ENCODE assay signal across 15 cellular contexts in the genomic region with DNA sequence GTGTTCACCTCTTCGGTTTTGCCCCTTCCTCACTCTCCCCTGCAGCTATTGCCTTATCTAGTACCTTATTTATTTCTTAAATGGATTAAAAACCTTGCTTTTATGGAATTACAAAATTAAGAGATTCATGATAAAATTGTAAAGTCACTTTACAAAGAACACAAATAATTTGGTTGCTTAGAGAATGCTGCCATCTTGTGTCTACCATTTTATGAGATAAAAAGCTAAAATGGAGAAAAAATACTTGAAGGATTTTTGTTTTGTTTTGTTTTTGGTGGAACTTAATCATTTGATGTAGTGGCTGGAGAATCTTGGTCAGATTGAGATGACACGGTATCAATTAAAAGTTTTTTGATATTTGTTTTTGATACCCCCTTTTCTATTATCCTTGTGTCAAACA.
DNase-seq lines count a peak whose midpoint lies in the region; ATAC-seq, FAIRE-seq and TF ChIP-seq lines count a peak whose summit lies in the region.
"Had no signal": no experiment of that assay in that cellular context is flagged by ENCODE, and none has a peak within 500 bp of the region (broad histone marks: within the 10 kb centered on the region; RNA-seq: fewer than 3 reads in every experiment).

No MANE protein-coding gene starts in this region.

- in situ Hi-C loops in HepG2 (cut with HindIII; ENCODE audit: extremely low pct_ligation_motif_present, low pct_unique_long_range_greater_than_20kb), result no loop called here

- intact Hi-C loops in HepG2 (cut with micrococcal nuclease; ENCODE audit: unreplicated experiment), result loop anchor here (1.0 to 5.0 kb wide), 2 partner anchors 128 to 599 kb away; no protein-coding TSS in a partner anchor
- intact Hi-C loops in right lobe of liver (cut with DNase I), result no loop called here

- H4K20me1 ChIP-seq in HepG2 (ENCODE audit: insufficient read depth, low read length), result no peaks in the 10 kb centered on the region

- H3K9me3 ChIP-seq in HepG2 (ENCODE audit: low read length), result no peaks in the 10 kb centered on the region
- no peaks in the 10 kb centered on the region for H3K9me3 ChIP-seq in right lobe of liver
- no peaks in the 10 kb centered on the region for H3K9me3 ChIP-seq in T-helper 17 cell (ENCODE audit: control insufficient read depth, low read length, poor library complexity, severe bottlenecking)
- H3K9me3 ChIP-seq: body of pancreas, upper lobe of right lung had no signal

- no peak overlapping the region for H2AFZ ChIP-seq in HepG2 (ENCODE audit: low read length)

- H3K4me1 ChIP-seq in HepG2 (ENCODE audit: insufficient read depth, low read length) (peaks cover 5% of the 10 kb centered on the region; the same call in 1 of the 2 replicates), right lobe of liver (no peaks in the 10 kb centered on the region)
- H3K4me1 ChIP-seq: body of pancreas, upper lobe of right lung had no signal

- no peak for FAIRE-seq in HepG2 (lab: Jason Lieb, UNC)

- no peak overlapping the region for H3K4me3 ChIP-seq in HepG2 (replicated peaks in 1 of 3; ENCODE audit: insufficient read depth in 1 of 3, low read depth in 2 of 3, low read length in 3 of 3)
- no peak overlapping the region for H3K4me3 ChIP-seq in right lobe of liver
- H3K4me3 ChIP-seq in fibroblast of the aortic adventitia (ENCODE audit: low read depth, low read length), result no peak overlapping the region
- H3K4me3 ChIP-seq: body of pancreas, SK-N-MC, upper lobe of right lung had no signal

- no peak overlapping the region for H3K4me3 Mint-ChIP-seq in T-helper 17 cell
- H3K4me3 Mint-ChIP-seq: immature natural killer cell; naive thymus-derived CD4-positive, alpha-beta T cell had no signal

- peaks cover 7 to 27% of the 10 kb centered on the region in 2 experiments; a peak in 4 of 5 replicates for H3K36me3 ChIP-seq in HepG2 (replicated peaks in 1 of 2; ENCODE audit: control insufficient read depth in 1 of 2, insufficient read depth in 2 of 2, low read length in 2 of 2)
- H3K36me3 ChIP-seq in right lobe of liver, result peaks cover 0 to 13% (median 0%) of the 10 kb centered on the region in 4 donors

- H3K4me2 ChIP-seq in HepG2 (ENCODE audit: low read depth, low read length), result no peak overlapping the region

- TF ChIP-seq EP300 in HepG2 (IDR thresholded peaks at IDR 0.05; ENCODE audit: low read depth in 2 of 2, low read length in 2 of 2) (no peak), HepG2 (CRISPR knock-in tag; IDR thresholded peaks at IDR 0.05; ENCODE audit: borderline replicate concordance) (no peak)

- no peak overlapping the region for H3K27ac ChIP-seq in HepG2 (ENCODE audit: extremely low read length, insufficient read depth, low read length)
- H3K27ac ChIP-seq in right lobe of liver, result no peak overlapping the region
- H3K27ac ChIP-seq: body of pancreas, SK-N-MC, upper lobe of right lung had no signal

- no peaks in the 10 kb centered on the region for H3K27me3 Mint-ChIP-seq in T-helper 17 cell
- H3K27me3 Mint-ChIP-seq: naive thymus-derived CD4-positive, alpha-beta T cell had no signal

- no peak for TF ChIP-seq POLR2A in HepG2 (IDR thresholded peaks at IDR 0.05; ENCODE audit: insufficient read depth in 1 of 2, low read depth in 2 of 2, low read length in 2 of 2)
- no peak for TF ChIP-seq POLR2A in right lobe of liver (IDR thresholded peaks at IDR 0.05)

- TF ChIP-seq CTCF in HepG2 (CRISPR knock-in tag; IDR thresholded peaks at IDR 0.05) (peak; percentile 16; the same call in 1 of the 2 replicates), right lobe of liver (IDR thresholded peaks at IDR 0.05) (peak in 2 of 4 donors; percentile 9 to 18), fibroblast of the aortic adventitia (IDR thresholded peaks at IDR 0.05; ENCODE audit: insufficient read depth, low read length) (peak; percentile 9)

- no TSS peak for BruUV-seq in HepG2 (replicated peaks; lab: Mats Ljungman, UMichigan)

- H3K4me1 Mint-ChIP-seq in T-helper 17 cell, result no peaks in the 10 kb centered on the region

- POLR2A ChIA-PET in HepG2 (lab: Yijun Ruan, JAX), result no interaction called here

- DNase-seq in HepG2 (ENCODE audit: low spot score) (no peak), right lobe of liver (no peak), T-helper 17 cell (no peak), fibroblast of the aortic adventitia (ENCODE audit: low read depth) (peak; percentile 47), middle frontal gyrus (ENCODE audit: extremely low spot score, low spot score) (no peak), NCI-H345 treated with DMSO at 0.1 percent for 48 hours (lab: John Stamatoyannopoulos, UW; ENCODE audit: unreplicated experiment) (no peak)
- no peak for DNase-seq in activated T-cell treated with anti-CD3 and anti-CD28 coated beads, Interleukin-2, amount 50 U/mL, for 1 hour
- DNase-seq in activated CD4-positive, alpha-beta T cell treated with anti-CD3 and anti-CD28 coated beads for 1 hour, result no peak
- DNase-seq: body of pancreas, immature natural killer cell, NCI-H1048, NCI-H524 treated with DMSO at 0.1 percent for 48 hours, upper lobe of right lung had no signal

- H3K79me2 ChIP-seq in HepG2 (ENCODE audit: insufficient read depth, low read length), result peaks cover 3% of the 10 kb centered on the region

- CTCF ChIA-PET in HepG2 (lab: Yijun Ruan, JAX; ENCODE audit: low intra/inter-chr PET ratio, low total read pairs), result interaction anchor here (1.7 to 2.0 kb wide), 2 partner anchors 128 to 597 kb away, joined by 8 read pairs; no protein-coding TSS in a partner anchor

- H3K27me3 ChIP-seq in HepG2 (ENCODE audit: control insufficient read depth in 1 of 2, insufficient read depth in 2 of 2, low read length in 2 of 2) (no peaks in the 10 kb centered on the region), right lobe of liver (no peaks in the 10 kb centered on the region)
- H3K27me3 ChIP-seq: body of pancreas, upper lobe of right lung had no signal

- WGBS in HepG2 (ENCODE audit: low lambda C conversion rate), result 97% methylated on average over 2 of the region's 2 CpGs
- 95% methylated on average over 2 of the region's 2 CpGs for WGBS in right lobe of liver (ENCODE audit: insufficient coverage, low coverage, low lambda C conversion rate, missing lambda C conversion rate)

- H3K36me3 Mint-ChIP-seq in T-helper 17 cell (ENCODE audit: low read depth), result no peaks in the 10 kb centered on the region

- no peak for ATAC-seq in HepG2
- ATAC-seq in right lobe of liver, result no peak
- no peak for ATAC-seq in T-helper 17 cell
- ATAC-seq: body of pancreas; naive thymus-derived CD4-positive, alpha-beta T cell; upper lobe of right lung had no signal

- TF ChIP-seq RAD21 in HepG2 (CRISPR knock-in tag; IDR thresholded peaks at IDR 0.05), result no peak

- H3K9ac ChIP-seq in HepG2 (ENCODE audit: insufficient read depth, low read depth, low read length), result no peak overlapping the region

- peak overlapping the region; percentile 24 for H3K27ac Mint-ChIP-seq in T-helper 17 cell
- H3K27ac Mint-ChIP-seq: immature natural killer cell; naive thymus-derived CD4-positive, alpha-beta T cell had no signal

TF ChIP-seq in HepG2, 621 proteins besides CTCF, POLR2A, EP300 and RAD21:
- peak; percentile 45 for TF ChIP-seq STAG1 (CRISPR knock-in tag; IDR thresholded peaks at IDR 0.05)
- no peak for TF ChIP-seq HMG20B (CRISPR knock-in tag; conservative IDR thresholded peaks at IDR 0.05)
